21 cellular contexts compared by ENCODE assay signal in genomic region chr3:114079761-114080160, GRCh38. TPM values are rescaled to one million over a fixed set of nuclear protein-coding genes. Genes with fewer than 3 reads are reported as not detected.
DNase-seq lines count a peak whose midpoint lies in the region; ATAC-seq and TF ChIP-seq lines count a peak whose summit lies in the region.
"Had no signal": no experiment of that assay in that cellular context is flagged by ENCODE, and none has a peak within 500 bp of the region (broad histone marks: within the 10 kb centered on the region; RNA-seq: fewer than 3 reads in every experiment).

No MANE protein-coding gene starts in this region.

- H3K4me3 Mint-ChIP-seq in stimulated activated naive CD8-positive, alpha-beta T cell treated with anti-CD3 and anti-CD28 coated beads, Interleukin-15, amount 100 ng/mL, for 72 hours = no peak overlapping the region
- H3K4me3 Mint-ChIP-seq: activated naive CD8-positive, alpha-beta T cell treated with anti-CD3 and anti-CD28 coated beads, Interleukin-2, amount 50 U/mL, for 24 hours; CD14-positive monocyte; nephron progenitor cell; T-helper 17 cell had no signal

- ATAC-seq in stimulated activated naive CD8-positive, alpha-beta T cell treated with anti-CD3 and anti-CD28 coated beads, Interleukin-15, amount 100 ng/mL, for 72 hours = no peak
- ATAC-seq: activated naive CD8-positive, alpha-beta T cell treated with anti-CD3 and anti-CD28 coated beads, Interleukin-2, amount 50 U/mL, for 24 hours; T-helper 17 cell had no signal

- DNase-seq in AG04450 (ENCODE audit: low read depth, low spot score) (peak; percentile 21), SK-N-SH (no peak), choroid plexus epithelial cell (ENCODE audit: low read depth) (peak; percentile 59), left kidney (ENCODE audit: low read depth, low spot score) (peak; percentile 2), NCI-H2107 (lab: John Stamatoyannopoulos, UW) (no peak), pons (ENCODE audit: low spot score) (no peak), dorsolateral prefrontal cortex (no peak)
- no peak for DNase-seq in stimulated activated naive CD8-positive, alpha-beta T cell treated with anti-CD3 and anti-CD28 coated beads, Interleukin-15, amount 100 ng/mL, for 72 hours
- DNase-seq: activated effector memory CD4-positive, alpha-beta T cell treated with anti-CD3 and anti-CD28 coated beads, Interleukin-2, amount 50 U/mL, for 16 hours; activated naive CD8-positive, alpha-beta T cell treated with anti-CD3 and anti-CD28 coated beads, Interleukin-2, amount 50 U/mL, for 24 hours; caudate nucleus; Kasumi-1; NCI-H1930; NCI-H446; nephron progenitor cell; PC-9; T-helper 17 cell; uterus; WERI-Rb-1 had no signal

- no peaks in the 10 kb centered on the region for H3K9me2 ChIP-seq in SK-N-SH

- H3K9me3 Mint-ChIP-seq in stimulated activated naive CD8-positive, alpha-beta T cell treated with anti-CD3 and anti-CD28 coated beads, Interleukin-15, amount 100 ng/mL, for 72 hours = no peaks in the 10 kb centered on the region
- H3K9me3 Mint-ChIP-seq: activated naive CD8-positive, alpha-beta T cell treated with anti-CD3 and anti-CD28 coated beads, Interleukin-2, amount 50 U/mL, for 24 hours; CD14-positive monocyte; nephron progenitor cell had no signal

- H3K9ac ChIP-seq in SK-N-SH = peak overlapping the region; percentile 6; the same call in 1 of the 2 replicates

- TF ChIP-seq EP300 in SK-N-SH (IDR thresholded peaks at IDR 0.05; ENCODE audit: borderline replicate concordance in 1 of 2, low read depth in 1 of 2, low read length in 1 of 2) = no peak

- 89% methylated on average over 5 of the region's 5 CpGs for WGBS in SK-N-SH (ENCODE audit: low lambda C conversion rate)

- TF ChIP-seq CTCF in AG04450 (IDR thresholded peaks at IDR 0.05; ENCODE audit: low read depth, low read length) (no peak), SK-N-SH (IDR thresholded peaks at IDR 0.05) (no peak), choroid plexus epithelial cell (conservative IDR thresholded peaks at IDR 0.05; ENCODE audit: low read depth, low read length) (no peak), dorsolateral prefrontal cortex (IDR thresholded peaks at IDR 0.05 in 54 of 56, conservative IDR thresholded peaks at IDR 0.05 in 2 of 56; ENCODE audit: low read depth in 1 of 56, partially characterized antibody in 56 of 56) (no peak)

- H3K27me3 Mint-ChIP-seq in stimulated activated naive CD8-positive, alpha-beta T cell treated with anti-CD3 and anti-CD28 coated beads, Interleukin-15, amount 100 ng/mL, for 72 hours = no peaks in the 10 kb centered on the region
- H3K27me3 Mint-ChIP-seq: activated naive CD8-positive, alpha-beta T cell treated with anti-CD3 and anti-CD28 coated beads, Interleukin-2, amount 50 U/mL, for 24 hours; T-helper 17 cell had no signal

- no peaks in the 10 kb centered on the region for H3K4me1 Mint-ChIP-seq in stimulated activated naive CD8-positive, alpha-beta T cell treated with anti-CD3 and anti-CD28 coated beads, Interleukin-15, amount 100 ng/mL, for 72 hours
- H3K4me1 Mint-ChIP-seq: activated naive CD8-positive, alpha-beta T cell treated with anti-CD3 and anti-CD28 coated beads, Interleukin-2, amount 50 U/mL, for 24 hours; CD14-positive monocyte; nephron progenitor cell; T-helper 17 cell had no signal

- H2AFZ ChIP-seq in SK-N-SH (ENCODE audit: low read depth) = no peak overlapping the region
- H2AFZ ChIP-seq: PC-9 had no signal

- peak overlapping the region in 1 of 2 donors; percentile 48 for H3K27ac Mint-ChIP-seq in stimulated activated naive CD8-positive, alpha-beta T cell treated with anti-CD3 and anti-CD28 coated beads, Interleukin-15, amount 100 ng/mL, for 72 hours
- H3K27ac Mint-ChIP-seq: activated naive CD8-positive, alpha-beta T cell treated with anti-CD3 and anti-CD28 coated beads, Interleukin-2, amount 50 U/mL, for 24 hours; nephron progenitor cell had no signal

- POLR2A ChIA-PET in AG04450 (lab: Yijun Ruan, JAX) = no interaction called here
- POLR2A ChIA-PET in SK-N-SH (lab: Yijun Ruan, JAX) = no interaction called here

- peaks cover 44 to 55% of the 10 kb centered on the region in 2 experiments for H3K36me3 ChIP-seq in SK-N-SH (replicated peaks in 1 of 2; ENCODE audit: control insufficient read depth in 1 of 2, insufficient read depth in 2 of 2, low read length in 1 of 2)

- intact Hi-C loops in dorsolateral prefrontal cortex (cut with DNase I) = no loop called here

- no peaks in the 10 kb centered on the region for H3K9me3 ChIP-seq in AG04450 (ENCODE audit: control insufficient read depth, insufficient read depth, low read length)
- H3K9me3 ChIP-seq in SK-N-SH = no peaks in the 10 kb centered on the region
- H3K9me3 ChIP-seq: SJSA1, uterus had no signal

- peaks cover 0 to 9% of the 10 kb centered on the region in 2 experiments; a peak in 3 of 4 replicates for H3K4me1 ChIP-seq in SK-N-SH (ENCODE audit: control insufficient read depth in 1 of 2, insufficient read depth in 2 of 2, low read depth in 1 of 2, low read length in 1 of 2)
- H3K4me1 ChIP-seq: SJSA1, uterus had no signal

- peak overlapping the region; percentile 28; the same call in 1 of the 2 replicates for H3K4me2 ChIP-seq in SK-N-SH
- H3K4me2 ChIP-seq: PC-9 had no signal

- H4K20me1 ChIP-seq in SK-N-SH (ENCODE audit: insufficient read depth) = no peaks in the 10 kb centered on the region

- peaks cover 18% of the 10 kb centered on the region for H3F3A ChIP-seq in SK-N-SH (replicated peaks; ENCODE audit: insufficient read depth)

- H3K27me3 ChIP-seq in AG04450 (ENCODE audit: control insufficient read depth, insufficient read depth, low read length) (no peaks in the 10 kb centered on the region), SK-N-SH (ENCODE audit: insufficient read depth) (no peaks in the 10 kb centered on the region), dorsolateral prefrontal cortex (no peaks in the 10 kb centered on the region)
- H3K27me3 ChIP-seq: SJSA1, uterus had no signal

- no peaks in the 10 kb centered on the region for H3K79me2 ChIP-seq in SK-N-SH (ENCODE audit: insufficient read depth)

- peak overlapping the region; percentile 40 for H3K27ac ChIP-seq in AG04450 (ENCODE audit: low read depth, low read length)
- peak overlapping the region in 1 of 2 experiments; percentile 38; a peak in 2 of 4 replicates for H3K27ac ChIP-seq in SK-N-SH (ENCODE audit: low read depth in 2 of 2, low read length in 1 of 2)
- H3K27ac ChIP-seq in dorsolateral prefrontal cortex = no peak overlapping the region
- H3K27ac ChIP-seq: PC-9, SJSA1, uterus, WERI-Rb-1 had no signal

- TF ChIP-seq RAD21 in SK-N-SH (IDR thresholded peaks at IDR 0.05; ENCODE audit: low read length) = no peak

- CTCF ChIA-PET in AG04450 (lab: Charles Lee) (interaction anchor here (1.1 to 1.3 kb wide), 2 partner anchors 9 to 71 kb away, joined by 3 to 4 read pairs; no protein-coding TSS in a partner anchor), SK-N-SH (lab: Yijun Ruan, JAX) (interaction anchor here (1.0 kb wide), 1 partner anchor 211 kb away, joined by 3 read pairs; no protein-coding TSS in a partner anchor)

- H3K4me3 ChIP-seq in AG04450 (ENCODE audit: low read depth, low read length) (peak overlapping the region; percentile 4), SK-N-SH (ENCODE audit: low read depth in 2 of 2, low read length in 1 of 2) (no peak overlapping the region), choroid plexus epithelial cell (ENCODE audit: low read depth, low read length) (peak overlapping the region; percentile 33), dorsolateral prefrontal cortex (peak overlapping the region in 1 of 59 donors; percentile 19)
- H3K4me3 ChIP-seq: PC-9, SJSA1, uterus had no signal

TF ChIP-seq in SK-N-SH, 30 proteins besides CTCF, POLR2A, EP300 and RAD21 (continues in another document):
- TF ChIP-seq NRF1 (IDR thresholded peaks at IDR 0.05; ENCODE audit: low read depth, low read length) (no peak), IRF3 (IDR thresholded peaks at IDR 0.05; ENCODE audit: low read depth, low read length) (no peak), NFIC (IDR thresholded peaks at IDR 0.05; ENCODE audit: borderline replicate concordance) (no peak), USF1 (IDR thresholded peaks at IDR 0.05; ENCODE audit: borderline replicate concordance, low read depth) (no peak), MXI1 (IDR thresholded peaks at IDR 0.05; ENCODE audit: low read depth, low read length) (no peak), YY1 (IDR thresholded peaks at IDR 0.05; ENCODE audit: low read depth) (no peak), FOXJ3 (CRISPR knock-in tag; IDR thresholded peaks at IDR 0.05) (no peak), JUND (IDR thresholded peaks at IDR 0.05) (no peak), RFX5 (IDR thresholded peaks at IDR 0.05; ENCODE audit: low read length) (no peak), TAF1 (IDR thresholded peaks at IDR 0.05; ENCODE audit: borderline replicate concordance, low read depth, low read length) (no peak), EZH2phosphoT487 (IDR thresholded peaks at IDR 0.05; ENCODE audit: borderline replicate concordance, low read depth) (no peak)

RNA-seq across cellular contexts. Expression of gene QTRT2, which starts 23.2 kb away (rescaled TPM):
- polyA plus RNA-seq in AG04450 (2011; rRNA removed) (7.9 and 10.8 TPM in 2 replicates), SK-N-SH (2012; rRNA removed) (6.2 and 7.9 TPM in 2 replicates)
- 11.9 and 13.3 TPM in 2 replicates for polyA minus RNA-seq in AG04450 (2011; rRNA and poly(A)+ RNA removed)
- polyA plus RNA-seq in SK-N-SH (2012; cell fraction: cytosol; rRNA removed) = 7.4 and 7.6 TPM in 2 replicates
- polyA plus RNA-seq in SK-N-SH (2012; cell fraction: nucleus; rRNA removed) = 7.3 and 10.8 TPM in 2 replicates
- total RNA-seq in dorsolateral prefrontal cortex = 10 to 100 TPM in 114 of 120 experiments, 1 to 10 TPM in 6; 7.6 to 24.3 (median 14.9) TPM

RNA-seq across cellular contexts. Expression of gene CCDC191, which starts 23.4 kb away (rescaled TPM):
- polyA plus RNA-seq in AG04450 (2011; rRNA removed) = 1.7 and 2.3 TPM in 2 replicates
- 0.55 and 1.00 TPM in 2 replicates for polyA minus RNA-seq in AG04450 (2011; rRNA and poly(A)+ RNA removed)
- 3.1 and 5.5 TPM in 2 replicates for polyA plus RNA-seq in SK-N-SH (2012; rRNA removed)
- 1.7 and 2.1 TPM in 2 replicates for polyA plus RNA-seq in SK-N-SH (2012; cell fraction: cytosol; rRNA removed)
- 16.6 and 26.3 TPM in 2 replicates for polyA plus RNA-seq in SK-N-SH (2012; cell fraction: nucleus; rRNA removed)
- total RNA-seq in dorsolateral prefrontal cortex = 10 to 100 TPM in 76 of 120 experiments, 1 to 10 TPM in 44; 5.7 to 20.1 (median 11.1) TPM

Comparison
In these comparisons a context has a peak if more than half of its experiments do, and no peak if none do; other contexts are left out.
1. DNase-seq: peak in AG04450 (single experiment), choroid plexus epithelial cell (single experiment) and left kidney (single experiment); none in SK-N-SH (single experiment), NCI-H2107 (single experiment), stimulated activated naive CD8-positive, alpha-beta T cell treated with anti-CD3 and anti-CD28 coated beads, Interleukin-15, amount 100 ng/mL, for 72 hours (0 of 2), pons (single experiment) and dorsolateral prefrontal cortex (0 of 10).
2. H3K4me3 ChIP-seq: peak in AG04450 (single experiment) and choroid plexus epithelial cell (single experiment); none in SK-N-SH (0 of 2).